ENCODE assay signal across 1 cellular context in genomic region chr17:42577532-42578281, GRCh38.
TF ChIP-seq lines count a peak whose summit lies in the region.

A gene with protein sequence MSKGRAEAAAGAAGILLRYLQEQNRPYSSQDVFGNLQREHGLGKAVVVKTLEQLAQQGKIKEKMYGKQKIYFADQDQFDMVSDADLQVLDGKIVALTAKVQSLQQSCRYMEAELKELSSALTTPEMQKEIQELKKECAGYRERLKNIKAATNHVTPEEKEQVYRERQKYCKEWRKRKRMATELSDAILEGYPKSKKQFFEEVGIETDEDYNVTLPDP (minus strand): TSS chr17:42577729. CDS start chr17:42577686, 43 bp downstream.

TF ChIP-seq in HepG2, 621 proteins besides CTCF, POLR2A, EP300 and RAD21 (continued from another document and continues in another):
- TF ChIP-seq ATF2 (CRISPR knock-in tag; IDR thresholded peaks at IDR 0.05) (peak; percentile 62), SAP130 (CRISPR knock-in tag; IDR thresholded peaks at IDR 0.05; ENCODE audit: low read depth) (peak; percentile 100), ZZZ3 (CRISPR knock-in tag; IDR thresholded peaks at IDR 0.05; ENCODE audit: borderline replicate concordance) (no peak; the same call in 1 of the 2 replicates), BORCS8-MEF2B (CRISPR knock-in tag; IDR thresholded peaks at IDR 0.05) (peak; percentile 93), ATF5 (CRISPR knock-in tag; IDR thresholded peaks at IDR 0.05; ENCODE audit: low read depth) (no peak), ZNF512 (CRISPR knock-in tag; IDR thresholded peaks at IDR 0.05) (0 out of 2 replicates have a peak, but pooled peaks have one; percentile 57), ZKSCAN1 (IDR thresholded peaks at IDR 0.05; ENCODE audit: low read length) (no peak), AGO1 (IDR thresholded peaks at IDR 0.05; ENCODE audit: low read depth, low read length, poor library complexity, severe bottlenecking) (peak; percentile 95), ZNF724P (CRISPR knock-in tag; IDR thresholded peaks at IDR 0.05; ENCODE audit: borderline replicate concordance) (no peak), ARNT2 (CRISPR knock-in tag; IDR thresholded peaks at IDR 0.05; ENCODE audit: low read depth) (0 out of 2 replicates have a peak, but pooled peaks have one; percentile 31), ZNF142 (CRISPR knock-in tag; IDR thresholded peaks at IDR 0.05) (no peak), NFYC (CRISPR knock-in tag; IDR thresholded peaks at IDR 0.05) (peak; percentile 95), ZNF296 (CRISPR knock-in tag; conservative IDR thresholded peaks at IDR 0.05) (0 out of 2 replicates have a peak, but pooled peaks have one; percentile 7), CBFB (CRISPR knock-in tag; IDR thresholded peaks at IDR 0.05) (peak; percentile 72), NFIC (IDR thresholded peaks at IDR 0.05; ENCODE audit: low read length) (no peak; the same call in 1 of the 2 replicates), CCDC6 (CRISPR knock-in tag; IDR thresholded peaks at IDR 0.05) (peak; percentile 92), TEAD3 (CRISPR knock-in tag; optimal IDR thresholded peaks at IDR 0.05; ENCODE audit: borderline replicate concordance) (no peak), CEBPZ (IDR thresholded peaks at IDR 0.05; ENCODE audit: low read length) (no peak), ZNF558 (CRISPR knock-in tag; IDR thresholded peaks at IDR 0.05; ENCODE audit: borderline replicate concordance) (no peak; the same call in 1 of the 2 replicates), BRCA1 (CRISPR knock-in tag; IDR thresholded peaks at IDR 0.05) (no peak), EZH2 (conservative IDR thresholded peaks at IDR 0.05; ENCODE audit: low read depth, low read length) (no peak), HNRNPH1 (optimal IDR thresholded peaks at IDR 0.05; ENCODE audit: low read depth, low read length) (peak; percentile 22), NR2F6 (IDR thresholded peaks at IDR 0.05) (0 out of 2 replicates have a peak, but pooled peaks have one; percentile 33), NR2F6 (CRISPR knock-in tag; IDR thresholded peaks at IDR 0.05) (peak; percentile 31; the same call in 1 of the 2 replicates), ZNF740 (CRISPR knock-in tag; IDR thresholded peaks at IDR 0.05) (no peak), ATF7 (IDR thresholded peaks at IDR 0.05) (no peak), ATF7 (CRISPR knock-in tag; IDR thresholded peaks at IDR 0.05) (0 out of 2 replicates have a peak, but pooled peaks have one; percentile 24), U2AF2 (IDR thresholded peaks at IDR 0.05; ENCODE audit: low read depth, low read length) (peak; percentile 95), HNRNPUL1 (IDR thresholded peaks at IDR 0.05; ENCODE audit: low read depth, low read length) (no peak), FOXP4 (CRISPR knock-in tag; IDR thresholded peaks at IDR 0.05) (no peak)
- TF ChIP-seq, protein P1, sequence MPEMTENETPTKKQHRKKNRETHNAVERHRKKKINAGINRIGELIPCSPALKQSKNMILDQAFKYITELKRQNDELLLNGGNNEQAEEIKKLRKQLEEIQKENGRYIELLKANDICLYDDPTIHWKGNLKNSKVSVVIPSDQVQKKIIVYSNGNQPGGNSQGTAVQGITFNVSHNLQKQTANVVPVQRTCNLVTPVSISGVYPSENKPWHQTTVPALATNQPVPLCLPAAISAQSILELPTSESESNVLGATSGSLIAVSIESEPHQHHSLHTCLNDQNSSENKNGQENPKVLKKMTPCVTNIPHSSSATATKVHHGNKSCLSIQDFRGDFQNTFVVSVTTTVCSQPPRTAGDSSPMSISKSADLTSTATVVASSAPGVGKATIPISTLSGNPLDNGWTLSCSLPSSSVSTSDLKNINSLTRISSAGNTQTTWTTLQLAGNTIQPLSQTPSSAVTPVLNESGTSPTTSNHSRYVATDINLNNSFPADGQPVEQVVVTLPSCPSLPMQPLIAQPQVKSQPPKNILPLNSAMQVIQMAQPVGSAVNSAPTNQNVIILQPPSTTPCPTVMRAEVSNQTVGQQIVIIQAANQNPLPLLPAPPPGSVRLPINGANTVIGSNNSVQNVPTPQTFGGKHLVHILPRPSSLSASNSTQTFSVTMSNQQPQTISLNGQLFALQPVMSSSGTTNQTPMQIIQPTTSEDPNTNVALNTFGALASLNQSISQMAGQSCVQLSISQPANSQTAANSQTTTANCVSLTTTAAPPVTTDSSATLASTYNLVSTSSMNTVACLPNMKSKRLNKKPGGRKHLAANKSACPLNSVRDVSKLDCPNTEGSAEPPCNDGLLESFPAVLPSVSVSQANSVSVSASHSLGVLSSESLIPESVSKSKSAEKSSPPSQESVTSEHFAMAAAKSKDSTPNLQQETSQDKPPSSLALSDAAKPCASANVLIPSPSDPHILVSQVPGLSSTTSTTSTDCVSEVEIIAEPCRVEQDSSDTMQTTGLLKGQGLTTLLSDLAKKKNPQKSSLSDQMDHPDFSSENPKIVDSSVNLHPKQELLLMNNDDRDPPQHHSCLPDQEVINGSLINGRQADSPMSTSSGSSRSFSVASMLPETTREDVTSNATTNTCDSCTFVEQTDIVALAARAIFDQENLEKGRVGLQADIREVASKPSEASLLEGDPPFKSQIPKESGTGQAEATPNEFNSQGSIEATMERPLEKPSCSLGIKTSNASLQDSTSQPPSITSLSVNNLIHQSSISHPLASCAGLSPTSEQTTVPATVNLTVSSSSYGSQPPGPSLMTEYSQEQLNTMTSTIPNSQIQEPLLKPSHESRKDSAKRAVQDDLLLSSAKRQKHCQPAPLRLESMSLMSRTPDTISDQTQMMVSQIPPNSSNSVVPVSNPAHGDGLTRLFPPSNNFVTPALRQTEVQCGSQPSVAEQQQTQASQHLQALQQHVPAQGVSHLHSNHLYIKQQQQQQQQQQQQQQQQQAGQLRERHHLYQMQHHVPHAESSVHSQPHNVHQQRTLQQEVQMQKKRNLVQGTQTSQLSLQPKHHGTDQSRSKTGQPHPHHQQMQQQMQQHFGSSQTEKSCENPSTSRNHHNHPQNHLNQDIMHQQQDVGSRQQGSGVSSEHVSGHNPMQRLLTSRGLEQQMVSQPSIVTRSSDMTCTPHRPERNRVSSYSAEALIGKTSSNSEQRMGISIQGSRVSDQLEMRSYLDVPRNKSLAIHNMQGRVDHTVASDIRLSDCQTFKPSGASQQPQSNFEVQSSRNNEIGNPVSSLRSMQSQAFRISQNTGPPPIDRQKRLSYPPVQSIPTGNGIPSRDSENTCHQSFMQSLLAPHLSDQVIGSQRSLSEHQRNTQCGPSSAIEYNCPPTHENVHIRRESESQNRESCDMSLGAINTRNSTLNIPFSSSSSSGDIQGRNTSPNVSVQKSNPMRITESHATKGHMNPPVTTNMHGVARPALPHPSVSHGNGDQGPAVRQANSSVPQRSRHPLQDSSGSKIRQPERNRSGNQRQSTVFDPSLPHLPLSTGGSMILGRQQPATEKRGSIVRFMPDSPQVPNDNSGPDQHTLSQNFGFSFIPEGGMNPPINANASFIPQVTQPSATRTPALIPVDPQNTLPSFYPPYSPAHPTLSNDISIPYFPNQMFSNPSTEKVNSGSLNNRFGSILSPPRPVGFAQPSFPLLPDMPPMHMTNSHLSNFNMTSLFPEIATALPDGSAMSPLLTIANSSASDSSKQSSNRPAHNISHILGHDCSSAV (CRISPR knock-in tag; IDR thresholded peaks at IDR 0.05; ENCODE audit: borderline replicate concordance), result no peak
